1 cellular context compared by ENCODE assay signal in genomic region chr14:49637534-49638078, GRCh38.
TF ChIP-seq lines count a peak whose summit lies in the region.

No MANE protein-coding gene starts in this region.

TF ChIP-seq in IMR-90, 13 proteins besides CTCF, POLR2A, EP300 and RAD21:
- no peak for TF ChIP-seq FOS (IDR thresholded peaks at IDR 0.05; ENCODE audit: low read depth, low read length)
- no peak for TF ChIP-seq RFX5 (IDR thresholded peaks at IDR 0.05; ENCODE audit: low read depth, low read length)
- no peak for TF ChIP-seq ELK1 (IDR thresholded peaks at IDR 0.05; ENCODE audit: borderline replicate concordance, low read depth, low read length)
- TF ChIP-seq BHLHE40 (IDR thresholded peaks at IDR 0.05; ENCODE audit: low read depth, low read length): no peak
- no peak for TF ChIP-seq NFE2L2 (IDR thresholded peaks at IDR 0.05; ENCODE audit: low read depth, low read length)
- TF ChIP-seq CEBPB (IDR thresholded peaks at IDR 0.05; ENCODE audit: low read depth, low read length): no peak
- no peak for TF ChIP-seq CHD1 (IDR thresholded peaks at IDR 0.05; ENCODE audit: low read depth, low read length)
- no peak for TF ChIP-seq MXI1 (IDR thresholded peaks at IDR 0.05; ENCODE audit: borderline replicate concordance, low read depth, low read length)
- no peak for TF ChIP-seq SMC3 (IDR thresholded peaks at IDR 0.05; ENCODE audit: low read depth, low read length)
- TF ChIP-seq, protein P1, sequence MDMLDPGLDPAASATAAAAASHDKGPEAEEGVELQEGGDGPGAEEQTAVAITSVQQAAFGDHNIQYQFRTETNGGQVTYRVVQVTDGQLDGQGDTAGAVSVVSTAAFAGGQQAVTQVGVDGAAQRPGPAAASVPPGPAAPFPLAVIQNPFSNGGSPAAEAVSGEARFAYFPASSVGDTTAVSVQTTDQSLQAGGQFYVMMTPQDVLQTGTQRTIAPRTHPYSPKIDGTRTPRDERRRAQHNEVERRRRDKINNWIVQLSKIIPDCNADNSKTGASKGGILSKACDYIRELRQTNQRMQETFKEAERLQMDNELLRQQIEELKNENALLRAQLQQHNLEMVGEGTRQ (IDR thresholded peaks at IDR 0.05; ENCODE audit: low read depth, low read length): no peak
- no peak for TF ChIP-seq RCOR1 (IDR thresholded peaks at IDR 0.05; ENCODE audit: insufficient replicate concordance, low read length)
- TF ChIP-seq MAZ (IDR thresholded peaks at IDR 0.05; ENCODE audit: borderline replicate concordance, low read depth, low read length): no peak
- no peak for TF ChIP-seq MAFK (IDR thresholded peaks at IDR 0.05; ENCODE audit: low read depth, low read length)
